In the genomic region with DNA sequence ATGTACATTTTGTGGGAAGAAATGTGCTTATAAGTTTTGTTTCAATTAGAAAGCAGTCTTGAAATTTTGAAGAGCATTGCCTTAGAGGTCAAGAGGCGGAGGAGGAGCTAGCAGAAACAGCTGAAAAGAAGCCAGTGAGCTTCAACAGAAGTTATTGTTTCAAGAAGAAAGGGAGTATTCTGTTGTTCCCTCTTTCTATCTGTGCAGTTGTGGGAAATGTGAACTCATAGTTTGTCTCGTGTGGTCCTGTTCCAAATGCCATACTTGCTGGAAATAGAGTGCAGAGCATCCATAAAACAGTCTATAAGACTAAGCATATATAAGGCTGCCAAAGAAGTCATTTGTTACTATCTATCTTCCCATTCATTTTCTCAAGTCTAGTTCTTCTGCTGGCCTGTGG, we compare ENCODE assay signal across 25 cellular contexts.
"Had no signal": no experiment of that assay in that cellular context is flagged by ENCODE, and none has a peak within 500 bp of the region (broad histone marks: within the 10 kb centered on the region; RNA-seq: fewer than 3 reads in every experiment).

No MANE protein-coding gene starts in this region.

- H3K4me3 ChIP-seq: SK-N-MC had no signal

- ATAC-seq: activated naive CD4-positive, alpha-beta T cell treated with anti-CD3 and anti-CD28 coated beads, Interleukin-2, amount 50 U/mL, for 72 hours; activated T-cell treated with anti-CD3 and anti-CD28 coated beads, Interleukin-2, amount 50 U/mL, for 4 hours; T-cell had no signal

- H3K27ac ChIP-seq: SK-N-MC, VCaP had no signal

- DNase-seq: activated CD4-positive, alpha-beta memory T cell treated with anti-CD3 and anti-CD28 coated beads for 36 hours; activated CD4-positive, alpha-beta T cell treated with anti-CD3 and anti-CD28 coated beads, Interleukin-2, amount 10 ng/mL, durations not matched to agents 7 days and 5 days; activated CD4-positive, CD25-positive, alpha-beta regulatory T cell; activated CD8-positive, alpha-beta memory T cell treated with anti-CD3 and anti-CD28 coated beads for 24 hours; activated effector memory CD4-positive, alpha-beta T cell treated with anti-CD3 and anti-CD28 coated beads, Interleukin-2, amount 50 U/mL, for 16 hours; activated naive CD4-positive, alpha-beta T cell treated with Interleukin-2 at 50 U/mL for 16 hours; activated T-cell treated with anti-CD3 and anti-CD28 coated beads, Interleukin-2, amount 50 U/mL, for 4 hours; KG1; NCI-H1048; NCI-H1417; NCI-H1694; NCI-H2029; NCI-H2107; NCI-H2171 treated with DMSO at 0.1 percent for 48 hours; NCI-H345; NCI-H510A; NCI-H526 treated with DMSO at 0.1 percent for 48 hours; NCI-H82; SIG-M5; T-cell; T-helper 2 cell; T1000 had no signal
